In genomic region chr12:12018454-12018853, GRCh38 we compare ENCODE assay signal across 13 cellular contexts.
A peak's percentile ranks its signal among the peaks of the same experiment; 100 is the strongest.
DNase-seq lines count a peak whose midpoint lies in the region; ATAC-seq and TF ChIP-seq lines count a peak whose summit lies in the region.
"Had no signal": no experiment of that assay in that cellular context is flagged by ENCODE, and none has a peak within 500 bp of the region (broad histone marks: within the 10 kb centered on the region; RNA-seq: fewer than 3 reads in every experiment).

No MANE protein-coding gene starts in this region.

- POLR2A ChIA-PET in RWPE1 (lab: Yijun Ruan, JAX; ENCODE audit: low non-redundant PET) = no interaction called here

- ATAC-seq in HG03354 (IDR thresholded peaks at IDR 0.05; ENCODE audit: poor library complexity, severe bottlenecking, unreplicated experiment) = no peak

- H3K27ac ChIP-seq in RWPE1 = no peak overlapping the region
- H3K27ac ChIP-seq: 22Rv1, brain microvascular endothelial cell had no signal

- DNase-seq in DMS 273 (lab: John Stamatoyannopoulos, UW; ENCODE audit: unreplicated experiment) = peak; percentile 19
- no peak for DNase-seq in DMS 273 treated with DMSO at 0.1 percent for 48 hours (lab: John Stamatoyannopoulos, UW)
- peak; percentile 21 for DNase-seq in RWPE1 (ENCODE audit: low spot score)
- peak; percentile 8 for DNase-seq in fibroblast of gingiva (ENCODE audit: low read depth)
- peak; percentile 77 for DNase-seq in pons (ENCODE audit: low spot score)
- DNase-seq in NCI-H146 treated with DMSO at 0.1 percent for 48 hours (lab: John Stamatoyannopoulos, UW; ENCODE audit: unreplicated experiment) = no peak
- no peak for DNase-seq in NCI-H1092 (lab: John Stamatoyannopoulos, UW)
- DNase-seq: activated CD4-positive, alpha-beta T cell treated with anti-CD3 and anti-CD28 coated beads for 1 hour; brain microvascular endothelial cell; glutamatergic neuron; NCI-H1436 treated with DMSO at 0.1 percent for 48 hours had no signal

- no peak for TF ChIP-seq CTCF in RWPE1 (conservative IDR thresholded peaks at IDR 0.05; ENCODE audit: low read depth)

- CTCF ChIA-PET in RWPE1 (lab: Yijun Ruan, JAX) = interaction anchor here (0.6 kb wide), 1 partner anchor 266 kb away, joined by 12 read pairs; no protein-coding TSS in a partner anchor

Comparison
In these comparisons a context has a peak if more than half of its experiments do, and no peak if none do; other contexts are left out.
1. DNase-seq: peak in DMS 273 (single experiment), RWPE1 (single experiment), fibroblast of gingiva (single experiment) and pons (single experiment); none in DMS 273 treated with DMSO at 0.1 percent for 48 hours (single experiment), NCI-H146 treated with DMSO at 0.1 percent for 48 hours (single experiment) and NCI-H1092 (single experiment).